Comparison of ENCODE assay signal across 36 cellular contexts in genomic region chr20:31919756-31920155, GRCh38. TPM values are rescaled to one million over a fixed set of nuclear protein-coding genes. Genes with fewer than 3 reads are reported as not detected.
"Had no signal": no experiment of that assay in that cellular context is flagged by ENCODE, and none has a peak within 500 bp of the region (broad histone marks: within the 10 kb centered on the region; RNA-seq: fewer than 3 reads in every experiment).

No MANE protein-coding gene starts in this region.

- H3K4me3 ChIP-seq: adrenal gland, body of pancreas, Peyer's patch had no signal

- H3K27ac ChIP-seq: adrenal gland, body of pancreas, Peyer's patch, VCaP had no signal

- H3K27me3 ChIP-seq: adrenal gland, body of pancreas, Peyer's patch had no signal

- H3K9me3 Mint-ChIP-seq: activated CD8-positive, alpha-beta T cell treated with anti-CD3 and anti-CD28 coated beads for 36 hours; activated naive CD4-positive, alpha-beta T cell treated with anti-CD3 and anti-CD28 coated beads for 36 hours; activated naive CD4-positive, alpha-beta T cell treated with anti-CD3 and anti-CD28 coated beads, Interleukin-2, amount 50 U/mL, for 72 hours; activated T-cell treated with anti-CD3 and anti-CD28 coated beads, Interleukin-2, amount 50 U/mL, for 24 hours; activated T-helper 2 cell treated with anti-CD3 and anti-CD28 coated beads, Interferon-gamma antibody, Interleukin-2, Interleukin-4, amounts not matched to agents 10 μg/mL and 5 μg/mL and 100 μg/mL, durations not matched to agents 14 hours and 24 hours and 36 hours; T-cell had no signal

- H3K27ac Mint-ChIP-seq: activated CD8-positive, alpha-beta T cell treated with anti-CD3 and anti-CD28 coated beads for 36 hours; activated naive CD4-positive, alpha-beta T cell treated with anti-CD3 and anti-CD28 coated beads for 36 hours; activated naive CD4-positive, alpha-beta T cell treated with anti-CD3 and anti-CD28 coated beads, Interleukin-2, amount 50 U/mL, for 72 hours; activated T-cell treated with anti-CD3 and anti-CD28 coated beads, Interleukin-2, amount 50 U/mL, for 24 hours; activated T-helper 2 cell treated with anti-CD3 and anti-CD28 coated beads, Interferon-gamma antibody, Interleukin-2, Interleukin-4, amounts not matched to agents 10 μg/mL and 5 μg/mL and 100 μg/mL, durations not matched to agents 14 hours and 24 hours and 36 hours; T-cell had no signal

- H3K9me3 ChIP-seq: adrenal gland, body of pancreas, Peyer's patch had no signal

- H3K36me3 Mint-ChIP-seq: activated naive CD4-positive, alpha-beta T cell treated with anti-CD3 and anti-CD28 coated beads, Interleukin-2, amount 50 U/mL, for 72 hours; T-cell had no signal

- H3K4me1 Mint-ChIP-seq: T-cell had no signal

- ATAC-seq: activated CD8-positive, alpha-beta T cell treated with anti-CD3 and anti-CD28 coated beads for 36 hours; activated naive CD4-positive, alpha-beta T cell treated with anti-CD3 and anti-CD28 coated beads, Interleukin-2, amount 50 U/mL, for 72 hours; body of pancreas; PC-3; Right ventricle myocardium inferior; SK-N-SH treated with all-trans-retinoic acid at 6 μM for 48 hours; T-cell had no signal

- H3K4me3 Mint-ChIP-seq: activated CD8-positive, alpha-beta T cell treated with anti-CD3 and anti-CD28 coated beads for 36 hours; activated naive CD4-positive, alpha-beta T cell treated with anti-CD3 and anti-CD28 coated beads for 36 hours; activated T-cell treated with anti-CD3 and anti-CD28 coated beads, Interleukin-2, amount 50 U/mL, for 24 hours; T-cell had no signal

- H3K4me1 ChIP-seq: adrenal gland, body of pancreas, Peyer's patch had no signal

- DNase-seq: activated CD4-positive, alpha-beta T cell treated with anti-CD3 and anti-CD28 coated beads for 1 hour; activated CD4-positive, alpha-beta T cell treated with anti-CD3 and anti-CD28 coated beads for 48 hours; activated CD4-positive, alpha-beta T cell treated with anti-CD3 and anti-CD28 coated beads, Interleukin-2, amount 50 U/mL, for 4 hours; activated CD4-positive, CD25-positive, alpha-beta regulatory T cell; activated CD8-positive, alpha-beta T cell treated with anti-CD3 and anti-CD28 coated beads for 36 hours; activated gamma-delta T cell; activated naive CD4-positive, alpha-beta T cell treated with anti-CD3 and anti-CD28 coated beads for 36 hours; activated T-cell treated with anti-CD3 and anti-CD28 coated beads, Interleukin-2, amount 50 U/mL, for 24 hours; adrenal gland; body of pancreas; central memory CD4-positive, alpha-beta T cell; Karpas-422; KBM-7; NCI-H1105; NCI-H1417 treated with DMSO at 0.1 percent for 48 hours; NCI-H187 treated with DMSO at 0.1 percent for 48 hours; NCI-H2081; NCI-H510A; NCI-H748 treated with DMSO at 0.1 percent for 48 hours; NK-92 treated with Interleukin-12 subunit alpha and Interleukin-12 subunit beta, amount 100 ng/mL, for 24 hours; PC-3; Peyer's patch; RPMI8226; SIG-M5; T-cell; T-helper 2 cell; T-helper 9 cell had no signal

- H3K36me3 ChIP-seq: adrenal gland, Peyer's patch had no signal

RNA-seq across cellular contexts. Expression of gene XKR7, which starts 48.2 kb away (rescaled TPM):
- total RNA-seq: activated CD8-positive, alpha-beta T cell treated with anti-CD3 and anti-CD28 coated beads for 36 hours; activated T-helper 2 cell treated with anti-CD3 and anti-CD28 coated beads, Interferon-gamma antibody, Interleukin-2, Interleukin-4, amounts not matched to agents 10 μg/mL and 5 μg/mL and 100 μg/mL, durations not matched to agents 14 hours and 24 hours and 36 hours; bronchial epithelial cell; MCF 10A; PC-3; Right ventricle myocardium inferior; T-cell had no signal

RNA-seq across cellular contexts. Expression of gene TTLL9, which starts 49.3 kb away (rescaled TPM):
- total RNA-seq: activated CD8-positive, alpha-beta memory T cell treated with anti-CD3 and anti-CD28 coated beads for 36 hours; activated CD8-positive, alpha-beta T cell treated with anti-CD3 and anti-CD28 coated beads for 36 hours; activated naive CD4-positive, alpha-beta T cell treated with anti-CD3 and anti-CD28 coated beads for 36 hours; activated naive CD4-positive, alpha-beta T cell treated with anti-CD3 and anti-CD28 coated beads, Interleukin-2, amount 50 U/mL, for 72 hours; activated T-helper 2 cell treated with anti-CD3 and anti-CD28 coated beads, Interferon-gamma antibody, Interleukin-2, Interleukin-4, amounts not matched to agents 10 μg/mL and 5 μg/mL and 100 μg/mL, durations not matched to agents 14 hours and 24 hours and 36 hours; bronchial epithelial cell; PC-3; Right ventricle myocardium inferior; SK-MEL-5 had no signal

RNA-seq across cellular contexts. Expression of gene DUSP15, which starts 49.4 kb away (rescaled TPM):
- total RNA-seq: activated CD8-positive, alpha-beta memory T cell treated with anti-CD3 and anti-CD28 coated beads for 36 hours; activated CD8-positive, alpha-beta T cell treated with anti-CD3 and anti-CD28 coated beads for 36 hours; activated naive CD4-positive, alpha-beta T cell treated with anti-CD3 and anti-CD28 coated beads for 36 hours; activated naive CD4-positive, alpha-beta T cell treated with anti-CD3 and anti-CD28 coated beads, Interleukin-2, amount 50 U/mL, for 72 hours; activated T-helper 2 cell treated with anti-CD3 and anti-CD28 coated beads, Interferon-gamma antibody, Interleukin-2, Interleukin-4, amounts not matched to agents 10 μg/mL and 5 μg/mL and 100 μg/mL, durations not matched to agents 14 hours and 24 hours and 36 hours; bronchial epithelial cell; MCF 10A; PC-3; T-cell had no signal
